Comparison of ENCODE assay signal across 1 cellular context in the genomic region with DNA sequence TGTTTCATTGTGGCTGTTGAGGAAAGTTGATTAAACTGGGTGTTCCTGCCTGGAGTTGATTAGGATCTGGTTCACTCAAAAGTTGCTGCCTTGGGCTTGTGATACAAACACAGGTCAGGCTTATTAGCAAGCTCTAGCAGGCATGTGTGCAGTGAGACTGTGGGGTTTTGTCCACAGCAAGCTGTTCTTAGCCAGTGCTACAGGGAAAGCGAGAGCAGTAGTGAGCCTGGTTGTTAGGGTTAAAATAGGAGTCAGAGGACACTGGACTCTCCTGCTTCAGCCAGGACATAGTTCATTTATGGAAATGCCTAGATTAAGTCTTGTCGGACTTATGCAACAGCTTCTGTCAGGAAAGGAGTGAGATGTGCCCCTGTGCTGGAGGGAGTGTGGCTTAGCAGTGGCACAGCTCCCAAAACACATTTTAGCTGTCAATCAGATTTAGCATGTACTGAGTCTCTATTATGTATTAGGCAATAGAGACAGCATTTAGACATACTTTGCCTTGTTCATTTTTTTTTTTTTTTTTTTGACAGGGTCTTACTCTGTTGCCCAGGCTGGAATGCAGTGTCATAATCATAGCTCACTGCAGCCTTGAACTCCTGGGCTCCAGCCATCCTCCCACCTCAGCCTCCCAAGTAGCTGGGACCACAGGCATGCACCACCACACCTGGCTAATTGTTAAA.
TF ChIP-seq lines count a peak whose summit lies in the region.

No MANE protein-coding gene starts in this region.

TF ChIP-seq in HepG2, 621 proteins besides CTCF, POLR2A, EP300 and RAD21 (continued from another document and continues in another):
- TF ChIP-seq, protein P1, sequence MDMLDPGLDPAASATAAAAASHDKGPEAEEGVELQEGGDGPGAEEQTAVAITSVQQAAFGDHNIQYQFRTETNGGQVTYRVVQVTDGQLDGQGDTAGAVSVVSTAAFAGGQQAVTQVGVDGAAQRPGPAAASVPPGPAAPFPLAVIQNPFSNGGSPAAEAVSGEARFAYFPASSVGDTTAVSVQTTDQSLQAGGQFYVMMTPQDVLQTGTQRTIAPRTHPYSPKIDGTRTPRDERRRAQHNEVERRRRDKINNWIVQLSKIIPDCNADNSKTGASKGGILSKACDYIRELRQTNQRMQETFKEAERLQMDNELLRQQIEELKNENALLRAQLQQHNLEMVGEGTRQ (IDR thresholded peaks at IDR 0.05; ENCODE audit: low read depth, low read length): no peak
- TF ChIP-seq, protein P1 (CRISPR knock-in tag; IDR thresholded peaks at IDR 0.05; ENCODE audit: borderline replicate concordance): 0 out of 2 replicates have a peak, but pooled peaks have one; percentile 17
- TF ChIP-seq ZFP82 (CRISPR knock-in tag; IDR thresholded peaks at IDR 0.05; ENCODE audit: borderline replicate concordance): no peak
- TF ChIP-seq SRY (CRISPR knock-in tag; IDR thresholded peaks at IDR 0.05): no peak
- TF ChIP-seq ZNF20 (CRISPR knock-in tag; IDR thresholded peaks at IDR 0.05): no peak
- TF ChIP-seq ZNF44 (CRISPR knock-in tag; IDR thresholded peaks at IDR 0.05): no peak
- no peak for TF ChIP-seq PBX3 (CRISPR knock-in tag; IDR thresholded peaks at IDR 0.05; ENCODE audit: borderline replicate concordance)
- TF ChIP-seq, protein P2, sequence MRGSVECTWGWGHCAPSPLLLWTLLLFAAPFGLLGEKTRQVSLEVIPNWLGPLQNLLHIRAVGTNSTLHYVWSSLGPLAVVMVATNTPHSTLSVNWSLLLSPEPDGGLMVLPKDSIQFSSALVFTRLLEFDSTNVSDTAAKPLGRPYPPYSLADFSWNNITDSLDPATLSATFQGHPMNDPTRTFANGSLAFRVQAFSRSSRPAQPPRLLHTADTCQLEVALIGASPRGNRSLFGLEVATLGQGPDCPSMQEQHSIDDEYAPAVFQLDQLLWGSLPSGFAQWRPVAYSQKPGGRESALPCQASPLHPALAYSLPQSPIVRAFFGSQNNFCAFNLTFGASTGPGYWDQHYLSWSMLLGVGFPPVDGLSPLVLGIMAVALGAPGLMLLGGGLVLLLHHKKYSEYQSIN (CRISPR knock-in tag; IDR thresholded peaks at IDR 0.05; ENCODE audit: borderline replicate concordance): no peak
- TF ChIP-seq ZNF451 (CRISPR knock-in tag; IDR thresholded peaks at IDR 0.05): no peak
- TF ChIP-seq MEF2D (CRISPR knock-in tag; IDR thresholded peaks at IDR 0.05): no peak; the same call in 1 of the 2 replicates
- TF ChIP-seq, protein P3, sequence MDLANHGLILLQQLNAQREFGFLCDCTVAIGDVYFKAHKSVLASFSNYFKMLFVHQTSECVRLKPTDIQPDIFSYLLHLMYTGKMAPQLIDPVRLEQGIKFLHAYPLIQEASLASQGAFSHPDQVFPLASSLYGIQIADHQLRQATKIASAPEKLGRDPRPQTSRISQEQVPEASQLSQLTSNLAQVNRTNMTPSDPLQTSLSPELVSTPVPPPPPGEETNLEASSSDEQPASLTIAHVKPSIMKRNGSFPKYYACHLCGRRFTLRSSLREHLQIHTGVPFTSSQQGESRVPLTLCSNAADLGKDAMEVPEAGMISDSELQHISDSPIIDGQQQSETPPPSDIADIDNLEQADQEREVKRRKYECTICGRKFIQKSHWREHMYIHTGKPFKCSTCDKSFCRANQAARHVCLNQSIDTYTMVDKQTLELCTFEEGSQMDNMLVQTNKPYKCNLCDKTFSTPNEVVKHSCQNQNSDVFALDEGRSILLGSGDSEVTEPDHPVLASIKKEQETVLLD (CRISPR knock-in tag; IDR thresholded peaks at IDR 0.05; ENCODE audit: low read depth): no peak
- no peak for TF ChIP-seq PAF1 (CRISPR knock-in tag; IDR thresholded peaks at IDR 0.05)
- TF ChIP-seq MYC (CRISPR knock-in tag; IDR thresholded peaks at IDR 0.05; ENCODE audit: borderline replicate concordance): no peak
- TF ChIP-seq ZBTB39 (CRISPR knock-in tag; IDR thresholded peaks at IDR 0.05): no peak
- no peak for TF ChIP-seq ZNF749 (CRISPR knock-in tag; IDR thresholded peaks at IDR 0.05; ENCODE audit: borderline replicate concordance)
- no peak for TF ChIP-seq FOXC1 (CRISPR knock-in tag; IDR thresholded peaks at IDR 0.05; ENCODE audit: borderline replicate concordance)
- TF ChIP-seq RNF2 (conservative IDR thresholded peaks at IDR 0.05; ENCODE audit: low read depth): no peak
- TF ChIP-seq RFX5 (IDR thresholded peaks at IDR 0.05; ENCODE audit: low read depth, low read length): no peak
- TF ChIP-seq STAG1 (CRISPR knock-in tag; IDR thresholded peaks at IDR 0.05): no peak
- no peak for TF ChIP-seq ZNF883 (CRISPR knock-in tag; IDR thresholded peaks at IDR 0.05; ENCODE audit: not compliant biosample characterization)
- no peak for TF ChIP-seq MTF2 (CRISPR knock-in tag; IDR thresholded peaks at IDR 0.05; ENCODE audit: borderline replicate concordance)
- no peak for TF ChIP-seq ISX (CRISPR knock-in tag; conservative IDR thresholded peaks at IDR 0.05)
- TF ChIP-seq NR2F6 (IDR thresholded peaks at IDR 0.05): no peak
- no peak for TF ChIP-seq NR2F6 (CRISPR knock-in tag; IDR thresholded peaks at IDR 0.05)
- no peak for TF ChIP-seq ZNF224 (CRISPR knock-in tag; IDR thresholded peaks at IDR 0.05)
- no peak for TF ChIP-seq ZNF878 (CRISPR knock-in tag; IDR thresholded peaks at IDR 0.05)
- no peak for TF ChIP-seq ZNF280D (CRISPR knock-in tag; IDR thresholded peaks at IDR 0.05)
- no peak for TF ChIP-seq ZNF747 (CRISPR knock-in tag; IDR thresholded peaks at IDR 0.05; ENCODE audit: borderline replicate concordance)
- TF ChIP-seq DRAP1 (CRISPR knock-in tag; IDR thresholded peaks at IDR 0.05): peak; percentile 38; the same call in 1 of the 2 replicates
- no peak for TF ChIP-seq ZNF232 (CRISPR knock-in tag; IDR thresholded peaks at IDR 0.05; ENCODE audit: borderline replicate concordance)
- TF ChIP-seq, protein P4, sequence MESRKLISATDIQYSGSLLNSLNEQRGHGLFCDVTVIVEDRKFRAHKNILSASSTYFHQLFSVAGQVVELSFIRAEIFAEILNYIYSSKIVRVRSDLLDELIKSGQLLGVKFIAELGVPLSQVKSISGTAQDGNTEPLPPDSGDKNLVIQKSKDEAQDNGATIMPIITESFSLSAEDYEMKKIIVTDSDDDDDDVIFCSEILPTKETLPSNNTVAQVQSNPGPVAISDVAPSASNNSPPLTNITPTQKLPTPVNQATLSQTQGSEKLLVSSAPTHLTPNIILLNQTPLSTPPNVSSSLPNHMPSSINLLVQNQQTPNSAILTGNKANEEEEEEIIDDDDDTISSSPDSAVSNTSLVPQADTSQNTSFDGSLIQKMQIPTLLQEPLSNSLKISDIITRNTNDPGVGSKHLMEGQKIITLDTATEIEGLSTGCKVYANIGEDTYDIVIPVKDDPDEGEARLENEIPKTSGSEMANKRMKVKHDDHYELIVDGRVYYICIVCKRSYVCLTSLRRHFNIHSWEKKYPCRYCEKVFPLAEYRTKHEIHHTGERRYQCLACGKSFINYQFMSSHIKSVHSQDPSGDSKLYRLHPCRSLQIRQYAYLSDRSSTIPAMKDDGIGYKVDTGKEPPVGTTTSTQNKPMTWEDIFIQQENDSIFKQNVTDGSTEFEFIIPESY (CRISPR knock-in tag; IDR thresholded peaks at IDR 0.05): no peak
- no peak for TF ChIP-seq RORA (CRISPR knock-in tag; IDR thresholded peaks at IDR 0.05)
- TF ChIP-seq GATAD2A (CRISPR knock-in tag; IDR thresholded peaks at IDR 0.05): peak; percentile 60
- TF ChIP-seq ZNF839 (CRISPR knock-in tag; IDR thresholded peaks at IDR 0.05; ENCODE audit: borderline replicate concordance): no peak
- no peak for TF ChIP-seq ZNF354B (CRISPR knock-in tag; IDR thresholded peaks at IDR 0.05)
- TF ChIP-seq NFIB (CRISPR knock-in tag; IDR thresholded peaks at IDR 0.05; ENCODE audit: borderline replicate concordance): no peak
- TF ChIP-seq ZNF598 (CRISPR knock-in tag; IDR thresholded peaks at IDR 0.05; ENCODE audit: borderline replicate concordance): no peak
- TF ChIP-seq ZNF335 (CRISPR knock-in tag; IDR thresholded peaks at IDR 0.05): no peak
- no peak for TF ChIP-seq PREB (CRISPR knock-in tag; IDR thresholded peaks at IDR 0.05)
- no peak for TF ChIP-seq MEIS2 (CRISPR knock-in tag; IDR thresholded peaks at IDR 0.05)
- TF ChIP-seq ZMAT3 (CRISPR knock-in tag; conservative IDR thresholded peaks at IDR 0.05): no peak
- TF ChIP-seq, protein P5, sequence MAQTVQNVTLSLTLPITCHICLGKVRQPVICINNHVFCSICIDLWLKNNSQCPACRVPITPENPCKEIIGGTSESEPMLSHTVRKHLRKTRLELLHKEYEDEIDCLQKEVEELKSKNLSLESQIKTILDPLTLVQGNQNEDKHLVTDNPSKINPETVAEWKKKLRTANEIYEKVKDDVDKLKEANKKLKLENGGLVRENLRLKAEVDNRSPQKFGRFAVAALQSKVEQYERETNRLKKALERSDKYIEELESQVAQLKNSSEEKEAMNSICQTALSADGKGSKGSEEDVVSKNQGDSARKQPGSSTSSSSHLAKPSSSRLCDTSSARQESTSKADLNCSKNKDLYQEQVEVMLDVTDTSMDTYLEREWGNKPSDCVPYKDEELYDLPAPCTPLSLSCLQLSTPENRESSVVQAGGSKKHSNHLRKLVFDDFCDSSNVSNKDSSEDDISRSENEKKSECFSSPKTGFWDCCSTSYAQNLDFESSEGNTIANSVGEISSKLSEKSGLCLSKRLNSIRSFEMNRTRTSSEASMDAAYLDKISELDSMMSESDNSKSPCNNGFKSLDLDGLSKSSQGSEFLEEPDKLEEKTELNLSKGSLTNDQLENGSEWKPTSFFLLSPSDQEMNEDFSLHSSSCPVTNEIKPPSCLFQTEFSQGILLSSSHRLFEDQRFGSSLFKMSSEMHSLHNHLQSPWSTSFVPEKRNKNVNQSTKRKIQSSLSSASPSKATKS (CRISPR knock-in tag; IDR thresholded peaks at IDR 0.05): no peak
- TF ChIP-seq ZNF33A (CRISPR knock-in tag; IDR thresholded peaks at IDR 0.05; ENCODE audit: borderline replicate concordance): no peak
- no peak for TF ChIP-seq ZNF30 (CRISPR knock-in tag; IDR thresholded peaks at IDR 0.05)
- TF ChIP-seq ZNF136 (CRISPR knock-in tag; IDR thresholded peaks at IDR 0.05; ENCODE audit: low read depth): no peak
- TF ChIP-seq ELF3 (CRISPR knock-in tag; IDR thresholded peaks at IDR 0.05): no peak
- no peak for TF ChIP-seq KAT2B (IDR thresholded peaks at IDR 0.05; ENCODE audit: borderline replicate concordance, low read depth, low read length)
